Comparison of ENCODE assay signal across 10 cellular contexts in genomic region chr6:136343275-136343674, GRCh38.
"Had no signal": no experiment of that assay in that cellular context is flagged by ENCODE, and none has a peak within 500 bp of the region (broad histone marks: within the 10 kb centered on the region; RNA-seq: fewer than 3 reads in every experiment).

No MANE protein-coding gene starts in this region.

- DNase-seq: GM23248, GOT3, H7, HFFc6, KG1 had no signal

- H3K4me3 ChIP-seq: GM23248, HAP-1, K562 had no signal

- H3K27ac ChIP-seq: GM23248, HL-60 had no signal

- ATAC-seq: HCT116, HepG2, K562 had no signal

- H3K9me3 ChIP-seq: HAP-1 had no signal

- H3K4me1 ChIP-seq: HAP-1 had no signal

- FAIRE-seq: HepG2, K562 had no signal

- H2AFZ ChIP-seq: GM23248 had no signal

- H3K9ac ChIP-seq: GM23248 had no signal
